In the genomic region with DNA sequence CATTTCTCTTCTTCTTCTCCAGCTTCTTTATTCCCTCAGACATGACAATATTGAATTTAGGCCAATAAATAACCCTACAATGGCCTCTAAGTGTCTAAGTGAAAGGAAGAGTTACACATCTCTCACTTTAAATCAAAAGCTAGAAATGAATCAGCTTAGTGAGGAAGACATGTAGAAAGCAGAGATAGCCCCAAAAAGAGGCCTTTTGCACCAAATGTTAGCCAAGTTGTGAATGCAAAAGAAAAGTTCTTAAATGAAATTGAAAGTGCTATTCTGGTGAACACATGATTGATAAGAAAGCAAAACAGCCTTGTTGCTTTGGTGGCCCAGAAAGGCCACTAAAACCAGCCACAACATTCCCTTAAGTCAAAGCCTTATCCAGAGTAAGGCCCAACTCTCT, we compare ENCODE assay signal across 15 cellular contexts.
DNase-seq lines count a peak whose midpoint lies in the region; ATAC-seq and TF ChIP-seq lines count a peak whose summit lies in the region.
"Had no signal": no experiment of that assay in that cellular context is flagged by ENCODE, and none has a peak within 500 bp of the region (broad histone marks: within the 10 kb centered on the region; RNA-seq: fewer than 3 reads in every experiment).

No MANE protein-coding gene starts in this region.

- intact Hi-C loops in activated CD4-positive, alpha-beta T cell treated with anti-CD3 and anti-CD28 coated beads, Interleukin-2, amount 10 ng/mL, durations not matched to agents 24 days and 14 days (cut with micrococcal nuclease): no loop called here
- intact Hi-C loops in sigmoid colon (cut with DNase I): no loop called here

- no peaks in the 10 kb centered on the region for H3K36me3 ChIP-seq in sigmoid colon
- H3K36me3 ChIP-seq: suprapubic skin had no signal

- H3K27me3 Mint-ChIP-seq in activated CD4-positive, alpha-beta T cell treated with anti-CD3 and anti-CD28 coated beads, Interleukin-2, amount 10 ng/mL, durations not matched to agents 24 days and 14 days: no peaks in the 10 kb centered on the region
- H3K27me3 Mint-ChIP-seq: CD4-positive, CD25-positive, alpha-beta regulatory T cell had no signal

- ATAC-seq in GM18870 (IDR thresholded peaks at IDR 0.05; ENCODE audit: unreplicated experiment): peak; percentile 95
- ATAC-seq in GM21515 (IDR thresholded peaks at IDR 0.05; ENCODE audit: unreplicated experiment): peak; percentile 76
- peak; percentile 91 for ATAC-seq in HG02973 (IDR thresholded peaks at IDR 0.05; ENCODE audit: unreplicated experiment)
- peak; percentile 63 for ATAC-seq in HG03558 (IDR thresholded peaks at IDR 0.05; ENCODE audit: extremely low read depth, unreplicated experiment)
- ATAC-seq in HG03571 (IDR thresholded peaks at IDR 0.05; ENCODE audit: unreplicated experiment): no peak
- ATAC-seq: HepG2, WTC11 had no signal

- TF ChIP-seq EP300 in sigmoid colon (IDR thresholded peaks at IDR 0.05): no peak

- no peak overlapping the region for H3K4me3 ChIP-seq in sigmoid colon
- H3K4me3 ChIP-seq: suprapubic skin had no signal

- no peaks in the 10 kb centered on the region for H3K4me1 Mint-ChIP-seq in activated CD4-positive, alpha-beta T cell treated with anti-CD3 and anti-CD28 coated beads, Interleukin-2, amount 10 ng/mL, durations not matched to agents 24 days and 14 days
- H3K4me1 Mint-ChIP-seq: CD4-positive, CD25-positive, alpha-beta regulatory T cell; WTC11 had no signal

- no peaks in the 10 kb centered on the region for H3K4me1 ChIP-seq in sigmoid colon
- H3K4me1 ChIP-seq: parathyroid adenoma, suprapubic skin had no signal

- TF ChIP-seq POLR2A in sigmoid colon (IDR thresholded peaks at IDR 0.05): no peak

- H3K27me3 ChIP-seq in sigmoid colon: no peaks in the 10 kb centered on the region
- H3K27me3 ChIP-seq: suprapubic skin had no signal

- H3K9me3 ChIP-seq in sigmoid colon: peaks cover 0 to 5% (median 0%) of the 10 kb centered on the region in 4 donors

- no peak overlapping the region for H3K27ac Mint-ChIP-seq in activated CD4-positive, alpha-beta T cell treated with anti-CD3 and anti-CD28 coated beads, Interleukin-2, amount 10 ng/mL, durations not matched to agents 24 days and 14 days
- H3K27ac Mint-ChIP-seq: CD4-positive, CD25-positive, alpha-beta regulatory T cell; WTC11 had no signal

- no peaks in the 10 kb centered on the region for H3K36me3 Mint-ChIP-seq in activated CD4-positive, alpha-beta T cell treated with anti-CD3 and anti-CD28 coated beads, Interleukin-2, amount 10 ng/mL, durations not matched to agents 24 days and 14 days (ENCODE audit: low read depth)
- H3K36me3 Mint-ChIP-seq: CD4-positive, CD25-positive, alpha-beta regulatory T cell; WTC11 had no signal

- no peaks in the 10 kb centered on the region for H3K9me3 Mint-ChIP-seq in activated CD4-positive, alpha-beta T cell treated with anti-CD3 and anti-CD28 coated beads, Interleukin-2, amount 10 ng/mL, durations not matched to agents 24 days and 14 days

- H3K4me3 Mint-ChIP-seq in activated CD4-positive, alpha-beta T cell treated with anti-CD3 and anti-CD28 coated beads, Interleukin-2, amount 10 ng/mL, durations not matched to agents 24 days and 14 days: no peak overlapping the region
- H3K4me3 Mint-ChIP-seq: CD4-positive, CD25-positive, alpha-beta regulatory T cell; WTC11 had no signal

- TF ChIP-seq CTCF in sigmoid colon (IDR thresholded peaks at IDR 0.05): no peak

- no peak for DNase-seq in activated CD4-positive, alpha-beta T cell treated with anti-CD3 and anti-CD28 coated beads, Interleukin-2, amount 10 ng/mL, durations not matched to agents 24 days and 14 days
- DNase-seq in SIG-M5 treated with dmso at 0.1 percent for 504 hours (lab: John Stamatoyannopoulos, UW; ENCODE audit: unreplicated experiment) (no peak), sigmoid colon (no peak)
- DNase-seq: amniotic stem cell; CD4-positive, CD25-positive, alpha-beta regulatory T cell; glutamatergic neuron had no signal

- H3K27ac ChIP-seq in sigmoid colon: no peak overlapping the region
- H3K27ac ChIP-seq: parathyroid adenoma, suprapubic skin had no signal
